Comparison of ENCODE assay signal across 15 cellular contexts in genomic region chr13:77981191-77981925, GRCh38.
A peak's percentile ranks its signal among the peaks of the same experiment; 100 is the strongest.
DNase-seq lines count a peak whose midpoint lies in the region; ATAC-seq, FAIRE-seq and TF ChIP-seq lines count a peak whose summit lies in the region.
"Had no signal": no experiment of that assay in that cellular context is flagged by ENCODE, and none has a peak within 500 bp of the region (broad histone marks: within the 10 kb centered on the region; RNA-seq: fewer than 3 reads in every experiment).

No MANE protein-coding gene starts in this region.

- in situ Hi-C loops in gastrocnemius medialis (cut with MboI; ENCODE audit: low sequenced_read_pairs in 4 of 4), result no loop called here

- DNase-seq in GM19239 (ENCODE audit: insufficient read length, low spot score), result no peak
- peak; percentile 13 for DNase-seq in astrocyte of the hippocampus (ENCODE audit: low read depth, low spot score)
- peak; percentile 37 for DNase-seq in fibroblast of villous mesenchyme (ENCODE audit: low read depth)
- no peak for DNase-seq in gastrocnemius medialis
- no peak for DNase-seq in lower lobe of right lung
- DNase-seq in SHP77 (lab: John Stamatoyannopoulos, UW), result no peak
- no peak for DNase-seq in osteoblast (ENCODE audit: insufficient read length, low spot score, missing footprints)
- DNase-seq: activated naive CD8-positive, alpha-beta T cell treated with anti-CD3 and anti-CD28 coated beads, Interleukin-2, amount 10 ng/mL, durations not matched to agents 7 days and 5 days; NCI-H1092 treated with DMSO at 0.1 percent for 48 hours had no signal

- no peaks in the 10 kb centered on the region for H4K20me1 ChIP-seq in osteoblast (ENCODE audit: insufficient read depth, low read length)

- H3K9me3 ChIP-seq in gastrocnemius medialis (no peaks in the 10 kb centered on the region), lower lobe of right lung (peaks cover 6% of the 10 kb centered on the region), osteoblast (ENCODE audit: low read depth, low read length) (no peaks in the 10 kb centered on the region)
- H3K9me3 ChIP-seq: neutrophil had no signal

- FAIRE-seq in GM19239 (lab: Jason Lieb, UNC), result peak; percentile 8

- no peak for TF ChIP-seq POLR2A in gastrocnemius medialis (IDR thresholded peaks at IDR 0.05)

- H3K36me3 ChIP-seq in gastrocnemius medialis (no peaks in the 10 kb centered on the region), lower lobe of right lung (no peaks in the 10 kb centered on the region), osteoblast (ENCODE audit: insufficient read depth, low read length) (peaks cover 2% of the 10 kb centered on the region)
- H3K36me3 ChIP-seq: heart left ventricle, neutrophil, tibial nerve had no signal

- TF ChIP-seq CTCF in fibroblast of villous mesenchyme (IDR thresholded peaks at IDR 0.05; ENCODE audit: insufficient read depth, low read depth, low read length) (no peak), gastrocnemius medialis (IDR thresholded peaks at IDR 0.05 in 4 of 5, conservative IDR thresholded peaks at IDR 0.05 in 1 of 5) (no peak), lower lobe of right lung (IDR thresholded peaks at IDR 0.05) (no peak), osteoblast (IDR thresholded peaks at IDR 0.05; ENCODE audit: extremely low read depth, low read depth, low read length) (no peak)

- H3K4me1 ChIP-seq in gastrocnemius medialis (peaks cover 0 to 8% of the 10 kb centered on the region in 2 donors), lower lobe of right lung (no peaks in the 10 kb centered on the region), osteoblast (ENCODE audit: insufficient read depth, low read length) (no peaks in the 10 kb centered on the region)

- H3K4me3 ChIP-seq in fibroblast of villous mesenchyme (ENCODE audit: low read depth, low read length) (no peak overlapping the region), gastrocnemius medialis (no peak overlapping the region), lower lobe of right lung (no peak overlapping the region), osteoblast (ENCODE audit: insufficient read depth, low read length) (no peak overlapping the region)
- H3K4me3 ChIP-seq: heart left ventricle, tibial nerve had no signal

- intact Hi-C loops in gastrocnemius medialis (cut with DNase I; ENCODE audit: low total_unique reads) (loop anchor here (10.0 kb wide), 1 partner anchor 67 kb away; the partner anchor contains the start of gene EDNRB), lower lobe of right lung (cut with DNase I) (no loop called here)

- no peak overlapping the region for H3K4me2 ChIP-seq in osteoblast (ENCODE audit: insufficient read depth, low read length)

- H3K27ac ChIP-seq in gastrocnemius medialis (peak overlapping the region in 3 of 4 donors; percentile 37 to 53 (median 51)), lower lobe of right lung (no peak overlapping the region), osteoblast (ENCODE audit: low read depth, low read length) (no peak overlapping the region)
- H3K27ac ChIP-seq: neutrophil had no signal

- peak in 1 of 2 donors; percentile 36 for ATAC-seq in gastrocnemius medialis
- ATAC-seq in lower lobe of right lung, result no peak
- ATAC-seq in GM18517 (IDR thresholded peaks at IDR 0.05; ENCODE audit: unreplicated experiment), result no peak
- ATAC-seq: activated CD4-positive, CD25-positive, alpha-beta regulatory T cell treated with anti-CD3 and anti-CD28 coated beads, Interleukin-2, amount 50 U/mL, for 24 hours; left lobe of liver had no signal

- H3K27me3 ChIP-seq in gastrocnemius medialis (no peaks in the 10 kb centered on the region), lower lobe of right lung (ENCODE audit: low read depth) (no peaks in the 10 kb centered on the region), osteoblast (ENCODE audit: insufficient read depth, low read length) (no peaks in the 10 kb centered on the region)
- H3K27me3 ChIP-seq: heart left ventricle, neutrophil, tibial nerve had no signal

- no peaks in the 10 kb centered on the region for H3K79me2 ChIP-seq in osteoblast (ENCODE audit: insufficient read depth, low read length)

- no peak overlapping the region for H2AFZ ChIP-seq in osteoblast (ENCODE audit: low read length)

Comparison
In these comparisons a context has a peak if more than half of its experiments do, and no peak if none do; other contexts are left out.
1. DNase-seq: peak in astrocyte of the hippocampus (single experiment) and fibroblast of villous mesenchyme (single experiment); none in GM19239 (single experiment), gastrocnemius medialis (0 of 2), lower lobe of right lung (single experiment), SHP77 (0 of 2) and osteoblast (single experiment).
2. H3K27ac ChIP-seq: peak in gastrocnemius medialis (3 of 4); none in lower lobe of right lung (single experiment) and osteoblast (single experiment).